In the genomic region with DNA sequence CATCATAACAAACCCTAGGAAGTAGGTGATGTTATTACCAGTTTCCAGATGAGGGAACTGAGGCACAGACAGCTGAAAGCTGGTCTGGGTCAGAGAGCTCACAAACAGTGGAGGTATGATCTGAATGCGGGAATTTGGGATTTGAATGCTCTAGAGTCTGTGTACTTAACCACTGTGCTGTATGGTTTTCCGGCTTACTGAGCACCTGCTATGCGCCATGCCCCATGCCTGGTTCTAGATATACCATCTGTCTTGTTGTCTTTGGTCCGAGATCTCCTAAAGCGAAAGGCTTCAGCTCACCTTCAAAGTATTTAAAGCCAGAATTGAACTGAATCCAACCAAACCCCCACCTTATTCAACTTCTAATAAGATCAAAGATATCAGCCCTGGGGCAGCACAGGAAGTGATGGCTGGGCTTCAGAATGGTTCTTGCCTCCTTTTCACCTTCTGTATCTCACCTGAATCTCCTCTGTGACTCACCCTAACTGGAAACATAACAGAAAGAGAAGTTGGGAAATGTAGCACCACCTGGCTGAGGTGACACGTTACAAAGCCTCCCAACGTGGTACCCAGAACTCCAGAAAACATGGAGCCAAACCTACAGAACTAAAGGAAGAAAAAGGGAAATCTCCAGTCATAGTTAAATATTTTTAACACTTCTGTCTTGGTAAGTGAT, we compare ENCODE assay signal across 24 cellular contexts. TPM values are rescaled to one million over a fixed set of nuclear protein-coding genes. Genes with fewer than 3 reads are reported as not detected.
"Had no signal": no experiment of that assay in that cellular context is flagged by ENCODE, and none has a peak within 500 bp of the region (broad histone marks: within the 10 kb centered on the region; RNA-seq: fewer than 3 reads in every experiment).

No MANE protein-coding gene starts in this region.

- H3K4me1 ChIP-seq: parathyroid adenoma, psoas muscle, right atrium auricular region, spleen, testis had no signal

- ATAC-seq: activated CD4-positive, alpha-beta T cell treated with anti-CD3 and anti-CD28 coated beads for 36 hours; activated CD8-positive, alpha-beta T cell treated with anti-CD3 and anti-CD28 coated beads, Interleukin-2, amount 10 ng/mL, durations not matched to agents 7 days and 5 days; naive thymus-derived CD8-positive, alpha-beta T cell; psoas muscle; stimulated activated naive CD8-positive, alpha-beta T cell treated with anti-CD3 and anti-CD28 coated beads, Interleukin-15, Interleukin-2, amounts not matched to agents 100 U/mL and 50 U/mL, for 24 hours had no signal

- DNase-seq: activated CD4-positive, alpha-beta T cell treated with anti-CD3 and anti-CD28 coated beads for 36 hours; activated CD4-positive, CD25-positive, alpha-beta regulatory T cell; activated CD8-positive, alpha-beta T cell treated with anti-CD3 and anti-CD28 coated beads, Interleukin-2, amount 10 ng/mL, durations not matched to agents 7 days and 5 days; activated effector memory CD4-positive, alpha-beta T cell treated with Interleukin-2 at 50 U/mL for 16 hours; activated naive CD4-positive, alpha-beta T cell treated with Interleukin-2 at 50 U/mL for 16 hours; anterior cingulate cortex; dorsolateral prefrontal cortex; effector memory CD4-positive, alpha-beta T cell; foreskin melanocyte; naive thymus-derived CD8-positive, alpha-beta T cell; nucleus accumbens; psoas muscle; spleen; stimulated activated CD4-positive, alpha-beta T cell treated with anti-CD3 and anti-CD28 coated beads, Interleukin-2, amount 100 ng/mL, for 48 hours; stimulated activated naive CD8-positive, alpha-beta T cell treated with anti-CD3 and anti-CD28 coated beads, Interleukin-15, Interleukin-2, amounts not matched to agents 100 U/mL and 50 U/mL, for 24 hours; testis had no signal

- H3K36me3 ChIP-seq: cardiac muscle cell, right atrium auricular region, spleen had no signal

- H3K79me2 ChIP-seq: parathyroid adenoma had no signal

- H3K27ac ChIP-seq: cardiac muscle cell, coronary artery, dorsolateral prefrontal cortex, parathyroid adenoma, psoas muscle, right atrium auricular region, spleen, testis had no signal

- H3K27me3 ChIP-seq: cardiac muscle cell, testis had no signal

- H3K9ac ChIP-seq: parathyroid adenoma had no signal

- H3K9me3 ChIP-seq: psoas muscle, right atrium auricular region, spleen, testis had no signal

- H3K4me3 ChIP-seq: cardiac muscle cell, coronary artery, dorsolateral prefrontal cortex, psoas muscle, right atrium auricular region, spleen, testis had no signal

RNA-seq across cellular contexts. Expression of gene PRMT8, which starts 54.3 kb away (rescaled TPM):
- total RNA-seq: activated CD4-positive, alpha-beta T cell treated with anti-CD3 and anti-CD28 coated beads for 36 hours; activated CD8-positive, alpha-beta T cell treated with anti-CD3 and anti-CD28 coated beads, Interleukin-2, amount 10 ng/mL, durations not matched to agents 7 days and 5 days; left colon; liver; naive thymus-derived CD8-positive, alpha-beta T cell; psoas muscle; spleen; T-helper 1 cell treated with Interleukin-12 subunit alpha and Interleukin-12 subunit beta and Interleukin-4 antibody, amounts not matched to agents 30 ng/mL and 1 ng/mL, for 36 hours had no signal
- polyA plus RNA-seq: esophagus; liver; naive thymus-derived CD8-positive, alpha-beta T cell; spleen had no signal
